Comparison of ENCODE assay signal across 35 cellular contexts in the genomic region with DNA sequence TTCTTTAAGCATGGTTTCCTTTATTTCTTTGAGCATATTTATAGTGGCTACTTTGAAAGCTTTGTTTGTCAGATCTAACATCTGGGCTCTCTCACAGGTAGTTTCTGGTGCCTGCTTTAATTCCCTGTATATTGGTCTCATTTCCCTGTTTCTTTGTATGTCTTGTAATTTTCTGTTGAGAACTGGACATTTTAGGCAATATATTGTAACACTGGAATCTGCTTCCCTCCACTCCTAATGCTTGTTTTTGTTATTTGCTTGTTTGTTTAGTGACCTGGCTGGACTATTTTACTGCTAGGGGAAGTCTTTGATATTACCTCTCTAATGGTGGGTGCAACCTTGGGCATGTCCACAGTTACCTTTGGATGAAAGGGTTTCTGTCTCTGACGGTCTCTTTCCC.
"Had no signal": no experiment of that assay in that cellular context is flagged by ENCODE, and none has a peak within 500 bp of the region (broad histone marks: within the 10 kb centered on the region; RNA-seq: fewer than 3 reads in every experiment).

No MANE protein-coding gene starts in this region.

- H3K36me3 ChIP-seq: MG63 had no signal

- H3K4me3 ChIP-seq: MG63 had no signal

- H3K9me3 ChIP-seq: MG63 had no signal

- DNase-seq: Karpas-422, Kasumi-1, MG63, MM.1S, MV-4-11, NCI-H1048, NCI-H1092, NCI-H1092 treated with DMSO at 0.1 percent for 48 hours, NCI-H1105, NCI-H1105 treated with DMSO at 0.1 percent for 48 hours, NCI-H1417, NCI-H1417 treated with DMSO at 0.1 percent for 48 hours, NCI-H1436, NCI-H1436 treated with DMSO at 0.1 percent for 48 hours, NCI-H146, NCI-H1694, NCI-H1694 treated with DMSO at 0.1 percent for 48 hours, NCI-H187, NCI-H187 treated with DMSO at 0.1 percent for 48 hours, NCI-H1930, NCI-H2029, NCI-H2029 treated with DMSO at 0.1 percent for 48 hours, NCI-H2081, NCI-H2081 treated with DMSO at 0.1 percent for 48 hours, NCI-H2107, NCI-H2171, NCI-H2171 treated with DMSO at 0.1 percent for 48 hours, NCI-H2227 treated with DMSO at 0.1 percent for 48 hours, NCI-H226, NCI-H345, NCI-H446, NCI-H446 treated with DMSO at 0.1 percent for 48 hours, NCI-H510A, NCI-H510A treated with DMSO at 0.1 percent for 48 hours, NCI-H524 had no signal
